ENCODE assay signal across 8 cellular contexts in genomic region chr21:20998456-20998789, GRCh38. TPM values are rescaled to one million over a fixed set of nuclear protein-coding genes. Genes with fewer than 3 reads are reported as not detected.
DNase-seq lines count a peak whose midpoint lies in the region; ATAC-seq and TF ChIP-seq lines count a peak whose summit lies in the region.

No MANE protein-coding gene starts in this region.

- H3K27ac ChIP-seq in BLaER1 treated with 17β-estradiol and CSF1 and Interleukin-3, amounts not matched to agents 10 nM and 100 nM = no peak overlapping the region
- no peak overlapping the region for H3K27ac ChIP-seq in coronary artery
- peak overlapping the region; percentile 3 for H3K27ac ChIP-seq in naive thymus-derived CD4-positive, alpha-beta T cell (ENCODE audit: low read depth, low read length)

- no peaks in the 10 kb centered on the region; a peak in 1 of 22 replicates for H4K20me1 ChIP-seq in BLaER1 treated with 17β-estradiol and CSF1 and Interleukin-3, amounts not matched to agents 10 nM and 100 nM

- H3K27ac Mint-ChIP-seq in naive thymus-derived CD4-positive, alpha-beta T cell = peak overlapping the region in 4 of 9 donors; percentile 11 to 90 (median 54)

- DNase-seq in coronary artery (ENCODE audit: low spot score) (no peak), SKM-1 treated with dmso at 0.1 percent for 144 hours (lab: John Stamatoyannopoulos, UW; ENCODE audit: unreplicated experiment) (no peak), COLO668 (lab: John Stamatoyannopoulos, UW; ENCODE audit: unreplicated experiment) (no peak)
- no peak for DNase-seq in naive thymus-derived CD4-positive, alpha-beta T cell
- DNase-seq in activated CD4-positive, alpha-beta T cell treated with anti-CD3 and anti-CD28 coated beads, Interleukin-2, amount 50 U/mL, for 1 hour = no peak

- peaks cover 5 to 19% (median 14%) of the 10 kb centered on the region in 7 donors for H3K4me1 Mint-ChIP-seq in naive thymus-derived CD4-positive, alpha-beta T cell

- H3K27me3 Mint-ChIP-seq in naive thymus-derived CD4-positive, alpha-beta T cell = peaks cover 18 to 51% (median 26%) of the 10 kb centered on the region in 5 donors

- H3K4me3 ChIP-seq in BLaER1 treated with 17β-estradiol and CSF1 and Interleukin-3, amounts not matched to agents 10 nM and 100 nM = peak overlapping the region; percentile 52 to 71 (median 62)
- H3K4me3 ChIP-seq in coronary artery = peak overlapping the region; percentile 80
- H3K4me3 ChIP-seq in naive thymus-derived CD4-positive, alpha-beta T cell (ENCODE audit: low read length) = peak overlapping the region; percentile 9

- TF ChIP-seq CTCF in coronary artery (IDR thresholded peaks at IDR 0.05) = no peak

- ATAC-seq in HG02973 (IDR thresholded peaks at IDR 0.05; ENCODE audit: unreplicated experiment) (peak; percentile 29), HG02588 (IDR thresholded peaks at IDR 0.05; ENCODE audit: unreplicated experiment) (no peak)
- ATAC-seq in naive thymus-derived CD4-positive, alpha-beta T cell = peak; percentile 28

- peaks cover 0 to 19% (median 3%) of the 10 kb centered on the region in 11 experiments; a peak in 7 of 22 replicates for H3K27me3 ChIP-seq in BLaER1 treated with 17β-estradiol and CSF1 and Interleukin-3, amounts not matched to agents 10 nM and 100 nM
- H3K27me3 ChIP-seq in naive thymus-derived CD4-positive, alpha-beta T cell (ENCODE audit: control insufficient read depth in 2 of 2, insufficient read depth in 2 of 2, low read length in 2 of 2) = peaks cover 0 to 4% of the 10 kb centered on the region in 2 donors

- no peaks in the 10 kb centered on the region for H3K36me3 ChIP-seq in BLaER1 treated with 17β-estradiol and CSF1 and Interleukin-3, amounts not matched to agents 10 nM and 100 nM
- no peaks in the 10 kb centered on the region for H3K36me3 ChIP-seq in naive thymus-derived CD4-positive, alpha-beta T cell (ENCODE audit: control insufficient read depth in 2 of 3, insufficient read depth in 3 of 3, low read length in 3 of 3)

- H3K36me3 Mint-ChIP-seq in naive thymus-derived CD4-positive, alpha-beta T cell = no peaks in the 10 kb centered on the region

- peaks cover 0 to 2% (median 0%) of the 10 kb centered on the region in 11 donors for H3K9me3 Mint-ChIP-seq in naive thymus-derived CD4-positive, alpha-beta T cell

- POLR2A ChIA-PET in naive thymus-derived CD4-positive, alpha-beta T cell (lab: Charles Lee) = no interaction called here

- peaks cover 0 to 8% (median 0%) of the 10 kb centered on the region in 10 experiments; a peak in 3 of 20 replicates for H3K4me1 ChIP-seq in BLaER1 treated with 17β-estradiol and CSF1 and Interleukin-3, amounts not matched to agents 10 nM and 100 nM
- peaks cover 0 to 12% of the 10 kb centered on the region in 2 donors for H3K4me1 ChIP-seq in naive thymus-derived CD4-positive, alpha-beta T cell (ENCODE audit: control insufficient read depth in 2 of 2, insufficient read depth in 2 of 2, low read length in 2 of 2)

- peaks cover 0 to 15% (median 11%) of the 10 kb centered on the region in 11 experiments; a peak in 12 of 22 replicates for H3K9me3 ChIP-seq in BLaER1 treated with 17β-estradiol and CSF1 and Interleukin-3, amounts not matched to agents 10 nM and 100 nM (replicated peaks in 1 of 11)
- no peaks in the 10 kb centered on the region for H3K9me3 ChIP-seq in naive thymus-derived CD4-positive, alpha-beta T cell (ENCODE audit: control insufficient read depth in 2 of 3, low read length in 3 of 3)

- CTCF ChIA-PET in naive thymus-derived CD4-positive, alpha-beta T cell (lab: Charles Lee) = no interaction called here

- intact Hi-C loops in naive thymus-derived CD4-positive, alpha-beta T cell (cut with micrococcal nuclease) = loop anchor here (2.0 to 5.0 kb wide), 2 partner anchors 104 to 374 kb away; no protein-coding TSS in a partner anchor

- H3K4me3 Mint-ChIP-seq in naive thymus-derived CD4-positive, alpha-beta T cell = peak overlapping the region; percentile 58 to 86 (median 79)

- H3K4me2 ChIP-seq in BLaER1 treated with 17β-estradiol and CSF1 and Interleukin-3, amounts not matched to agents 10 nM and 100 nM = peak overlapping the region; percentile 66 to 82 (median 73)

- peak overlapping the region in 10 of 11 experiments; percentile 33 to 72 (median 50); a peak in 15 of 22 replicates for H3K9ac ChIP-seq in BLaER1 treated with 17β-estradiol and CSF1 and Interleukin-3, amounts not matched to agents 10 nM and 100 nM

RNA-seq across cellular contexts. Expression of gene NCAM2, which starts 0.2 kb away (rescaled TPM):
- total RNA-seq in naive thymus-derived CD4-positive, alpha-beta T cell = not detected
- under 1 TPM in 1 of 2 donors, not detected in 1; 0.07 TPM for polyA plus RNA-seq in naive thymus-derived CD4-positive, alpha-beta T cell

Comparison
In these comparisons a context has a peak if more than half of its experiments do, and no peak if none do; other contexts are left out.
1. H3K4me3 ChIP-seq: peak in every context shown above with its lines; median percentile 80 in coronary artery; 62 in BLaER1 treated with 17β-estradiol and CSF1 and Interleukin-3, amounts not matched to agents 10 nM and 100 nM; 9 in naive thymus-derived CD4-positive, alpha-beta T cell.